ENCODE assay signal across 2 cellular contexts in genomic region chr2:167265004-167265403, GRCh38.
TF ChIP-seq lines count a peak whose summit lies in the region.

No MANE protein-coding gene starts in this region.

TF ChIP-seq in GM23338, 12 proteins besides CTCF, POLR2A, EP300 and RAD21:
- TF ChIP-seq STAT1 (IDR thresholded peaks at IDR 0.05; ENCODE audit: unreplicated experiment): no peak
- TF ChIP-seq EZH2 (IDR thresholded peaks at IDR 0.05; ENCODE audit: low read depth, unreplicated experiment): no peak
- TF ChIP-seq, protein P1, sequence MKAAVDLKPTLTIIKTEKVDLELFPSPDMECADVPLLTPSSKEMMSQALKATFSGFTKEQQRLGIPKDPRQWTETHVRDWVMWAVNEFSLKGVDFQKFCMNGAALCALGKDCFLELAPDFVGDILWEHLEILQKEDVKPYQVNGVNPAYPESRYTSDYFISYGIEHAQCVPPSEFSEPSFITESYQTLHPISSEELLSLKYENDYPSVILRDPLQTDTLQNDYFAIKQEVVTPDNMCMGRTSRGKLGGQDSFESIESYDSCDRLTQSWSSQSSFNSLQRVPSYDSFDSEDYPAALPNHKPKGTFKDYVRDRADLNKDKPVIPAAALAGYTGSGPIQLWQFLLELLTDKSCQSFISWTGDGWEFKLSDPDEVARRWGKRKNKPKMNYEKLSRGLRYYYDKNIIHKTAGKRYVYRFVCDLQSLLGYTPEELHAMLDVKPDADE (IDR thresholded peaks at IDR 0.05): no peak
- no peak for TF ChIP-seq NANOG (IDR thresholded peaks at IDR 0.05; ENCODE audit: borderline replicate concordance)
- TF ChIP-seq, protein P2, sequence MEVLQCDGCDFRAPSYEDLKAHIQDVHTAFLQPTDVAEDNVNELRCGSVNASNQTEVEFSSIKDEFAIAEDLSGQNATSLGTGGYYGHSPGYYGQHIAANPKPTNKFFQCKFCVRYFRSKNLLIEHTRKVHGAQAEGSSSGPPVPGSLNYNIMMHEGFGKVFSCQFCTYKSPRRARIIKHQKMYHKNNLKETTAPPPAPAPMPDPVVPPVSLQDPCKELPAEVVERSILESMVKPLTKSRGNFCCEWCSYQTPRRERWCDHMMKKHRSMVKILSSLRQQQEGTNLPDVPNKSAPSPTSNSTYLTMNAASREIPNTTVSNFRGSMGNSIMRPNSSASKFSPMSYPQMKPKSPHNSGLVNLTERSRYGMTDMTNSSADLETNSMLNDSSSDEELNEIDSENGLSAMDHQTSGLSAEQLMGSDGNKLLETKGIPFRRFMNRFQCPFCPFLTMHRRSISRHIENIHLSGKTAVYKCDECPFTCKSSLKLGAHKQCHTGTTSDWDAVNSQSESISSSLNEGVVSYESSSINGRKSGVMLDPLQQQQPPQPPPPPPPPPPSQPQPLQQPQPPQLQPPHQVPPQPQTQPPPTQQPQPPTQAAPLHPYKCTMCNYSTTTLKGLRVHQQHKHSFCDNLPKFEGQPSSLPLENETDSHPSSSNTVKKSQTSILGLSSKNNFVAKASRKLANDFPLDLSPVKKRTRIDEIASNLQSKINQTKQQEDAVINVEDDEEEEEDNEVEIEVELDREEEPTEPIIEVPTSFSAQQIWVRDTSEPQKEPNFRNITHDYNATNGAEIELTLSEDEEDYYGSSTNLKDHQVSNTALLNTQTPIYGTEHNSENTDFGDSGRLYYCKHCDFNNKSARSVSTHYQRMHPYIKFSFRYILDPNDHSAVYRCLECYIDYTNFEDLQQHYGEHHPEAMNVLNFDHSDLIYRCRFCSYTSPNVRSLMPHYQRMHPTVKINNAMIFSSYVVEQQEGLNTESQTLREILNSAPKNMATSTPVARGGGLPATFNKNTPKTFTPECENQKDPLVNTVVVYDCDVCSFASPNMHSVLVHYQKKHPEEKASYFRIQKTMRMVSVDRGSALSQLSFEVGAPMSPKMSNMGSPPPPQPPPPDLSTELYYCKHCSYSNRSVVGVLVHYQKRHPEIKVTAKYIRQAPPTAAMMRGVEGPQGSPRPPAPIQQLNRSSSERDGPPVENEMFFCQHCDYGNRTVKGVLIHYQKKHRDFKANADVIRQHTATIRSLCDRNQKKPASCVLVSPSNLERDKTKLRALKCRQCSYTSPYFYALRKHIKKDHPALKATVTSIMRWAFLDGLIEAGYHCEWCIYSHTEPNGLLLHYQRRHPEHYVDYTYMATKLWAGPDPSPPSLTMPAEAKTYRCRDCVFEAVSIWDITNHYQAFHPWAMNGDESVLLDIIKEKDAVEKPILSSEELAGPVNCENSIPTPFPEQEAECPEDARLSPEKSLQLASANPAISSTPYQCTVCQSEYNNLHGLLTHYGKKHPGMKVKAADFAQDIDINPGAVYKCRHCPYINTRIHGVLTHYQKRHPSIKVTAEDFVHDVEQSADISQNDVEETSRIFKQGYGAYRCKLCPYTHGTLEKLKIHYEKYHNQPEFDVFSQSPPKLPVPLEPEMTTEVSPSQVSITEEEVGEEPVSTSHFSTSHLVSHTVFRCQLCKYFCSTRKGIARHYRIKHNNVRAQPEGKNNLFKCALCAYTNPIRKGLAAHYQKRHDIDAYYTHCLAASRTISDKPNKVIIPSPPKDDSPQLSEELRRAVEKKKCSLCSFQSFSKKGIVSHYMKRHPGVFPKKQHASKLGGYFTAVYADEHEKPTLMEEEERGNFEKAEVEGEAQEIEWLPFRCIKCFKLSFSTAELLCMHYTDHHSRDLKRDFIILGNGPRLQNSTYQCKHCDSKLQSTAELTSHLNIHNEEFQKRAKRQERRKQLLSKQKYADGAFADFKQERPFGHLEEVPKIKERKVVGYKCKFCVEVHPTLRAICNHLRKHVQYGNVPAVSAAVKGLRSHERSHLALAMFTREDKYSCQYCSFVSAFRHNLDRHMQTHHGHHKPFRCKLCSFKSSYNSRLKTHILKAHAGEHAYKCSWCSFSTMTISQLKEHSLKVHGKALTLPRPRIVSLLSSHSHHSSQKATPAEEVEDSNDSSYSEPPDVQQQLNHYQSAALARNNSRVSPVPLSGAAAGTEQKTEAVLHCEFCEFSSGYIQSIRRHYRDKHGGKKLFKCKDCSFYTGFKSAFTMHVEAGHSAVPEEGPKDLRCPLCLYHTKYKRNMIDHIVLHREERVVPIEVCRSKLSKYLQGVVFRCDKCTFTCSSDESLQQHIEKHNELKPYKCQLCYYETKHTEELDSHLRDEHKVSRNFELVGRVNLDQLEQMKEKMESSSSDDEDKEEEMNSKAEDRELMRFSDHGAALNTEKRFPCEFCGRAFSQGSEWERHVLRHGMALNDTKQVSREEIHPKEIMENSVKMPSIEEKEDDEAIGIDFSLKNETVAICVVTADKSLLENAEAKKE (CRISPR knock-in tag; IDR thresholded peaks at IDR 0.05): no peak
- no peak for TF ChIP-seq JUNB (IDR thresholded peaks at IDR 0.05; ENCODE audit: unreplicated experiment)
- TF ChIP-seq ZNF331 (CRISPR knock-in tag; IDR thresholded peaks at IDR 0.05; ENCODE audit: low read depth): no peak
- TF ChIP-seq EZH2phosphoT487 (IDR thresholded peaks at IDR 0.05; ENCODE audit: unreplicated experiment): no peak
- TF ChIP-seq ZNF114 (CRISPR knock-in tag; IDR thresholded peaks at IDR 0.05): no peak
- TF ChIP-seq, protein P3, sequence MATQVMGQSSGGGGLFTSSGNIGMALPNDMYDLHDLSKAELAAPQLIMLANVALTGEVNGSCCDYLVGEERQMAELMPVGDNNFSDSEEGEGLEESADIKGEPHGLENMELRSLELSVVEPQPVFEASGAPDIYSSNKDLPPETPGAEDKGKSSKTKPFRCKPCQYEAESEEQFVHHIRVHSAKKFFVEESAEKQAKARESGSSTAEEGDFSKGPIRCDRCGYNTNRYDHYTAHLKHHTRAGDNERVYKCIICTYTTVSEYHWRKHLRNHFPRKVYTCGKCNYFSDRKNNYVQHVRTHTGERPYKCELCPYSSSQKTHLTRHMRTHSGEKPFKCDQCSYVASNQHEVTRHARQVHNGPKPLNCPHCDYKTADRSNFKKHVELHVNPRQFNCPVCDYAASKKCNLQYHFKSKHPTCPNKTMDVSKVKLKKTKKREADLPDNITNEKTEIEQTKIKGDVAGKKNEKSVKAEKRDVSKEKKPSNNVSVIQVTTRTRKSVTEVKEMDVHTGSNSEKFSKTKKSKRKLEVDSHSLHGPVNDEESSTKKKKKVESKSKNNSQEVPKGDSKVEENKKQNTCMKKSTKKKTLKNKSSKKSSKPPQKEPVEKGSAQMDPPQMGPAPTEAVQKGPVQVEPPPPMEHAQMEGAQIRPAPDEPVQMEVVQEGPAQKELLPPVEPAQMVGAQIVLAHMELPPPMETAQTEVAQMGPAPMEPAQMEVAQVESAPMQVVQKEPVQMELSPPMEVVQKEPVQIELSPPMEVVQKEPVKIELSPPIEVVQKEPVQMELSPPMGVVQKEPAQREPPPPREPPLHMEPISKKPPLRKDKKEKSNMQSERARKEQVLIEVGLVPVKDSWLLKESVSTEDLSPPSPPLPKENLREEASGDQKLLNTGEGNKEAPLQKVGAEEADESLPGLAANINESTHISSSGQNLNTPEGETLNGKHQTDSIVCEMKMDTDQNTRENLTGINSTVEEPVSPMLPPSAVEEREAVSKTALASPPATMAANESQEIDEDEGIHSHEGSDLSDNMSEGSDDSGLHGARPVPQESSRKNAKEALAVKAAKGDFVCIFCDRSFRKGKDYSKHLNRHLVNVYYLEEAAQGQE (IDR thresholded peaks at IDR 0.05; ENCODE audit: unreplicated experiment): no peak
- no peak for TF ChIP-seq POLR2AphosphoS5 (IDR thresholded peaks at IDR 0.05; ENCODE audit: low read depth)
- TF ChIP-seq CREB1 (CRISPR knock-in tag; IDR thresholded peaks at IDR 0.05; ENCODE audit: low read depth): no peak
TF ChIP-seq in GM23338: peak in this region for 0.

TF ChIP-seq in H1, 55 proteins besides CTCF, POLR2A, EP300 and RAD21:
- TF ChIP-seq SAP30 (IDR thresholded peaks at IDR 0.05; ENCODE audit: insufficient read depth, insufficient replicate concordance, low read length): no peak
- no peak for TF ChIP-seq HDAC2 (IDR thresholded peaks at IDR 0.05; ENCODE audit: borderline replicate concordance in 1 of 2, low read depth in 2 of 2, low read length in 2 of 2)
- TF ChIP-seq SIN3A (conservative IDR thresholded peaks at IDR 0.05 in 1 of 2, IDR thresholded peaks at IDR 0.05 in 1 of 2; ENCODE audit: low read depth in 1 of 2, low read length in 2 of 2): no peak
- TF ChIP-seq EZH2 (IDR thresholded peaks at IDR 0.05; ENCODE audit: low read depth, low read length, severe bottlenecking): no peak
- no peak for TF ChIP-seq SP2 (IDR thresholded peaks at IDR 0.05; ENCODE audit: low read length)
- TF ChIP-seq GABPA (IDR thresholded peaks at IDR 0.05; ENCODE audit: borderline replicate concordance, insufficient read depth, low read length): no peak
- no peak for TF ChIP-seq GTF2F1 (IDR thresholded peaks at IDR 0.05; ENCODE audit: borderline replicate concordance, low read depth, low read length)
TF ChIP-seq in H1: peak in this region for 0.
